ENCODE assay signal across 10 cellular contexts in the genomic region with DNA sequence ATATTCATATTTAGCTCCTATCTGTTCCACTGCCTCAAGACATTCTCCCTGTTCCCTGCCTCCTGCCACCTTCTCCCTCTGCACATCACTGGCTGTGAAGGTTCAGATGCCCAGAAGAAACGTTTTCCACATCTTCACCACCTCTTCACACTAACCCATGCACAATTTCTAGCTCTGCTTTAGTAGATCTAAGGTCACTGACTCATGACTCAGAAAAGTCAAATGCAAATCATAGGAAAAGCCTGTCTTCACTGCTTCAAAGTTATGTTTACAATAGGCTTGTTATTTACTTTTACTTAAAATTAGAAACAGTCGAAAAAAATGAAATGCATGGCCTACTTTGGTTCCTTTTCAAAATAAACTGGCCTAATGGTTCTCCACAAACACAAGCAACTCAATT. TPM values are rescaled to one million over a fixed set of nuclear protein-coding genes. Genes with fewer than 3 reads are reported as not detected.
DNase-seq lines count a peak whose midpoint lies in the region; ATAC-seq and TF ChIP-seq lines count a peak whose summit lies in the region.
"Had no signal": no experiment of that assay in that cellular context is flagged by ENCODE, and none has a peak within 500 bp of the region (broad histone marks: within the 10 kb centered on the region; RNA-seq: fewer than 3 reads in every experiment).

No MANE protein-coding gene starts in this region.

- no peak overlapping the region for H3K4me3 Mint-ChIP-seq in T-helper 17 cell

- TF ChIP-seq CTCF in thoracic aorta (IDR thresholded peaks at IDR 0.05): no peak
- no peak for TF ChIP-seq CTCF in suprapubic skin (IDR thresholded peaks at IDR 0.05)

- peaks cover 8 to 26% of the 10 kb centered on the region in 2 donors for H3K4me1 ChIP-seq in thoracic aorta (ENCODE audit: control insufficient read depth in 1 of 2, low read depth in 2 of 2)
- H3K4me1 ChIP-seq in suprapubic skin: peaks cover 24% of the 10 kb centered on the region

- H3K27me3 Mint-ChIP-seq in T-helper 17 cell: peaks cover 61% of the 10 kb centered on the region

- ATAC-seq in GM18505 (IDR thresholded peaks at IDR 0.05; ENCODE audit: unreplicated experiment): no peak
- ATAC-seq in thoracic aorta (ENCODE audit: insufficient number of reproducible peaks, low FRiP score, low read depth): no peak
- ATAC-seq in T-helper 17 cell: no peak

- H3K4me1 Mint-ChIP-seq in T-helper 17 cell: peaks cover 20% of the 10 kb centered on the region

- H3K9me3 ChIP-seq in SK-N-MC (ENCODE audit: low read depth, low read length) (no peaks in the 10 kb centered on the region; the same call in 1 of the 2 replicates), thoracic aorta (no peaks in the 10 kb centered on the region), suprapubic skin (no peaks in the 10 kb centered on the region), T-helper 17 cell (ENCODE audit: control insufficient read depth, low read length, poor library complexity, severe bottlenecking) (no peaks in the 10 kb centered on the region)

- no peak overlapping the region for H3K9ac ChIP-seq in SK-N-MC (ENCODE audit: insufficient read length)

- H3K27ac Mint-ChIP-seq in T-helper 17 cell: no peak overlapping the region

- H3K4me3 ChIP-seq in SK-N-MC: peak overlapping the region; percentile 96; the same call in 1 of the 2 replicates
- peak overlapping the region; percentile 92 for H3K4me3 ChIP-seq in thoracic aorta
- H3K4me3 ChIP-seq in suprapubic skin: no peak overlapping the region

- H3K36me3 ChIP-seq in SK-N-MC (ENCODE audit: insufficient read depth, low read length) (no peaks in the 10 kb centered on the region), thoracic aorta (no peaks in the 10 kb centered on the region), suprapubic skin (no peaks in the 10 kb centered on the region)

- WGBS in suprapubic skin: 62% methylated on average over 2 of the region's 2 CpGs

- no peaks in the 10 kb centered on the region for H3K27me3 ChIP-seq in thoracic aorta (replicated peaks; ENCODE audit: insufficient read depth)
- H3K27me3 ChIP-seq in suprapubic skin: no peaks in the 10 kb centered on the region

- no peak overlapping the region for H3K27ac ChIP-seq in SK-N-MC
- peak overlapping the region; percentile 94 to 98 for H3K27ac ChIP-seq in thoracic aorta
- no peak overlapping the region for H3K27ac ChIP-seq in suprapubic skin

- DNase-seq in SK-N-MC (ENCODE audit: low read depth, low spot score): no peak
- DNase-seq in foreskin melanocyte: peak; percentile 57
- no peak for DNase-seq in thoracic aorta (ENCODE audit: low spot score)
- DNase-seq in mesenteric fat pad (ENCODE audit: low spot score): no peak
- no peak for DNase-seq in suprapubic skin (ENCODE audit: low spot score in 2 of 2)
- DNase-seq in NCI-H2107 treated with DMSO at 0.1 percent for 48 hours (lab: John Stamatoyannopoulos, UW; ENCODE audit: unreplicated experiment): no peak
- no peak for DNase-seq in T-helper 17 cell
- DNase-seq: activated naive CD4-positive, alpha-beta T cell; stimulated activated CD4-positive, alpha-beta T cell treated with anti-CD3 and anti-CD28 coated beads, Interleukin-2, amount 100 ng/mL, for 48 hours had no signal

- H3K36me3 Mint-ChIP-seq in T-helper 17 cell (ENCODE audit: low read depth): peaks cover 6% of the 10 kb centered on the region

- TF ChIP-seq POLR2A in GM18505 (IDR thresholded peaks at IDR 0.05; ENCODE audit: borderline replicate concordance, extremely low read depth, insufficient read depth, insufficient read length): peak; percentile 19
- TF ChIP-seq POLR2A in suprapubic skin (IDR thresholded peaks at IDR 0.05): no peak

- TF ChIP-seq EP300 in suprapubic skin (IDR thresholded peaks at IDR 0.05): no peak

RNA-seq across cellular contexts. Expression of a gene that starts 2.5 kb away (rescaled TPM):
- total RNA-seq in thoracic aorta (10 to 100 TPM; 58.1 to 75.3 TPM), mesenteric fat pad (36.9 TPM), suprapubic skin (10 to 100 TPM; 10.8 to 26.0 (median 15.0) TPM), T-helper 17 cell (1 to 10 TPM; 5.7 to 6.1 TPM)

RNA-seq across cellular contexts. Expression of a gene that starts 39.4 kb away (rescaled TPM):
- total RNA-seq in thoracic aorta (10 to 100 TPM; 12.6 to 15.2 TPM), mesenteric fat pad (19.8 TPM), suprapubic skin (1 to 10 TPM; 4.7 to 8.0 (median 6.8) TPM), T-helper 17 cell (1 to 10 TPM; 5.1 to 7.4 TPM)

RNA-seq across cellular contexts. Expression of a gene that starts 41.1 kb away (rescaled TPM):
- total RNA-seq in thoracic aorta (10 to 100 TPM in 1 of 2 donors, 1 to 10 TPM in 1; 6.6 to 10.0 TPM), mesenteric fat pad (13.7 TPM), suprapubic skin (10 to 100 TPM in 1 of 4 donors, 1 to 10 TPM in 3; 5.7 to 12.4 (median 7.2) TPM), T-helper 17 cell (1 to 10 TPM; 5.9 to 7.6 TPM)

Comparison
In these comparisons a context has a peak if more than half of its experiments do, and no peak if none do; other contexts are left out.
1. H3K27ac ChIP-seq: peak in thoracic aorta (2 of 2); none in SK-N-MC (single experiment) and suprapubic skin (single experiment).